ENCODE assay signal across 22 cellular contexts in genomic region chr2:163767097-163767496, GRCh38. TPM values are rescaled to one million over a fixed set of nuclear protein-coding genes. Genes with fewer than 3 reads are reported as not detected.
"Had no signal": no experiment of that assay in that cellular context is flagged by ENCODE, and none has a peak within 500 bp of the region (broad histone marks: within the 10 kb centered on the region; RNA-seq: fewer than 3 reads in every experiment).

No MANE protein-coding gene starts in this region.

- H3K9me3 ChIP-seq: MG63, SK-N-SH had no signal

- DNase-seq: Karpas-422, KBM-7, MG63, NCI-H1092, NCI-H1436, NCI-H187, NCI-H2029, NCI-H2081 treated with DMSO at 0.1 percent for 48 hours, NCI-H2171, NCI-H226, NCI-H446, NCI-H510A, NCI-H524 treated with DMSO at 0.1 percent for 48 hours, NCI-H69, NCI-H774, PC-3, SHP77, SK-N-SH had no signal

- H3K9ac ChIP-seq: SK-N-SH had no signal

- H3K4me3 ChIP-seq: MG63 had no signal

- H3K36me3 ChIP-seq: MG63 had no signal

- ATAC-seq: Panc1, PC-3 had no signal

- H3K27ac ChIP-seq: HL-60, RWPE1 had no signal

- H3K4me2 ChIP-seq: SK-N-SH had no signal

- H3K27me3 ChIP-seq: MG63 had no signal

RNA-seq across cellular contexts. Expression of gene FIGN, which starts 31.3 kb away (rescaled TPM):
- total RNA-seq: OCI-LY7 had no signal
